In the genomic region with DNA sequence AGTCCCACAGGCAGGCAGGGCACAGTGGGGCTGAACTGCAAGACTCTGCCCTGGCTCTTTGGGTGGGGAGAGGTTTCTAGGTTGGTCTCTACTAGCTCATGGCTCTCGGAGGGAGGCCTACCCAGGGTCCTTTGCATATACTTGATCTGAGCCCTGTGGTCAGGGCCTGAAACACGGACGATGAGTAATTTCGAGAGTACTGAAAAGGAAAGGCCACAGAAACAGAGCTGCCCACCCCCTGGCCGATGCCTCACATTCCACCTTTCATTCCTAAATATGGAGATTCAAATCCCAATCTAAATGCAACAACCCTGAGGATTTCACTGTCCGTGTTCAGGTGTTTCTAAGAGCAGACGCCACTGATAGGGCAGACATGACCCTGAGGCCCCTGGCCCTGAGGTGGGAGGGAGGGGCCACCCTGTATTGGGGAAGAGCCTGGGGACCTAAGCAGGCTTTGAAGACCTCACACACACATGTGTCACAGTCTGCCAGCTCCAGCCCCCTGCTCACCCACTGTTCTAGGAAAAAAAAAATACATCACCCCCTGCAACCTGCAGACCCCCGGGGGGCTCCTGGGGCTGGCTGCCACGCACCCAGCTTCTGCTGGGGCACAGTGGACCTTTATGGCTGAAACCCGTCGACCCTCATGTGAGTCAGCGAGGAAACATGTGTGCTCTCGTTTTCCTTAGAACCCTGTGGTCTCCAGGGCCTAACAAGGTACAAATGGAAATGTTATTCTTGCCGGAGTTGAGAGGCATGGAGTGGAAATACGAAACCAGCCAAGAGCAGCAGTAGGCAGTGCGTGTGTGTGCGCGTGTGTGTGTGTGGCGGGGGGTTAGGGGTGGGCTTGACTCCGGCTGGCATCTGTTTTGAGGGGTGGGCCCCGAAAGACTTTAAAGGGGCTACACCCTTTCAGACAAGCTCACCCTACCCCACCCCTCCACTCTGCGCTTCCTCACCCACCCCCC, we compare ENCODE assay signal across 9 cellular contexts.
DNase-seq lines count a peak whose midpoint lies in the region; ATAC-seq and TF ChIP-seq lines count a peak whose summit lies in the region.
"Had no signal": no experiment of that assay in that cellular context is flagged by ENCODE, and none has a peak within 500 bp of the region (broad histone marks: within the 10 kb centered on the region; RNA-seq: fewer than 3 reads in every experiment).

No MANE protein-coding gene starts in this region.

- no peak overlapping the region for H3K4me3 Mint-ChIP-seq in endodermal cell
- H3K4me3 Mint-ChIP-seq: central memory CD8-positive, alpha-beta T cell had no signal

- H3K36me3 ChIP-seq in fibroblast of lung (ENCODE audit: control insufficient read depth, insufficient read depth, low read length) (no peaks in the 10 kb centered on the region), endodermal cell (ENCODE audit: control insufficient read depth, insufficient read depth, low read length) (no peaks in the 10 kb centered on the region)

- peaks cover 4% of the 10 kb centered on the region for H3K9me3 Mint-ChIP-seq in endodermal cell
- H3K9me3 Mint-ChIP-seq: central memory CD8-positive, alpha-beta T cell had no signal

- no peaks in the 10 kb centered on the region for H3K79me2 ChIP-seq in fibroblast of lung (ENCODE audit: control insufficient read depth, insufficient read depth, low read length)

- TF ChIP-seq CTCF in GM10248 (IDR thresholded peaks at IDR 0.05; ENCODE audit: control extremely low read depth, extremely low read depth, low read depth, missing control alignments): no peak
- TF ChIP-seq CTCF in fibroblast of lung (conservative IDR thresholded peaks at IDR 0.05 in 1 of 2, IDR thresholded peaks at IDR 0.05 in 1 of 2; ENCODE audit: low read depth in 1 of 2, low read length in 2 of 2): no peak
- no peak for TF ChIP-seq CTCF in endodermal cell (conservative IDR thresholded peaks at IDR 0.05)

- H3K9me3 ChIP-seq in fibroblast of lung (ENCODE audit: control insufficient read depth, insufficient read depth, low read depth, low read length): no peaks in the 10 kb centered on the region
- no peaks in the 10 kb centered on the region for H3K9me3 ChIP-seq in endodermal cell (ENCODE audit: control insufficient read depth, low read length)

- no peaks in the 10 kb centered on the region for H4K20me1 ChIP-seq in fibroblast of lung (ENCODE audit: control insufficient read depth, extremely low read depth, insufficient read depth, low read length)

- H3K36me3 Mint-ChIP-seq in endodermal cell (ENCODE audit: low read depth): no peaks in the 10 kb centered on the region

- no peak overlapping the region for H2AFZ ChIP-seq in fibroblast of lung (ENCODE audit: low read length)

- CTCF ChIA-PET in GM10248 (lab: Yijun Ruan, JAX): interaction anchor here (0.8 to 2.1 kb wide), 12 partner anchors 8 to 124 kb away, joined by 3 to 8 read pairs (median 3); partner anchors contain the start of gene CHSY1

- H3K4me3 ChIP-seq in fibroblast of lung (replicated peaks in 1 of 4; ENCODE audit: control extremely low read depth in 1 of 4, insufficient read depth in 1 of 4, low read depth in 3 of 4, low read length in 4 of 4) (no peak overlapping the region), endodermal cell (ENCODE audit: low read length) (no peak overlapping the region)

- H3K4me1 Mint-ChIP-seq in endodermal cell: no peaks in the 10 kb centered on the region

- 79 to 87% methylated on average over 14 to 22 of the region's 22 CpGs for WGBS in endodermal cell (ENCODE audit: insufficient coverage in 1 of 2, insufficient read length in 1 of 2), 2 experiments

- no peak overlapping the region for H3K9ac ChIP-seq in fibroblast of lung (ENCODE audit: insufficient read depth, low read length)
- H3K9ac ChIP-seq in endodermal cell (ENCODE audit: extremely low read depth, low read length, poor library complexity, severe bottlenecking): no peak overlapping the region

- H3K27me3 Mint-ChIP-seq in endodermal cell (ENCODE audit: insufficient read depth): no peaks in the 10 kb centered on the region
- H3K27me3 Mint-ChIP-seq: central memory CD8-positive, alpha-beta T cell had no signal

- POLR2A ChIA-PET in GM10248 (lab: Yijun Ruan, JAX): no interaction called here

- H3K4me2 ChIP-seq in fibroblast of lung (ENCODE audit: extremely low read depth, insufficient read depth, low read length): no peak overlapping the region

- H3K27ac ChIP-seq in fibroblast of lung (ENCODE audit: insufficient read depth, low read length): no peak overlapping the region
- no peak overlapping the region for H3K27ac ChIP-seq in endodermal cell (ENCODE audit: low read depth, low read length)

- DNase-seq in GM10248 (ENCODE audit: extremely low spot score) (peak; percentile 83), fibroblast of lung (ENCODE audit: low read depth in 2 of 2) (peak; percentile 36 to 90), G401 (ENCODE audit: low spot score) (no peak), DMS114 treated with DMSO at 0.1 percent for 48 hours (lab: John Stamatoyannopoulos, UW; ENCODE audit: unreplicated experiment) (no peak), endodermal cell (no peak), CD1c-positive myeloid dendritic cell (ENCODE audit: extremely low spot score) (no peak)

- ATAC-seq in GM21515 (IDR thresholded peaks at IDR 0.05; ENCODE audit: unreplicated experiment) (peak; percentile 71), HG03469 (IDR thresholded peaks at IDR 0.05; ENCODE audit: unreplicated experiment) (peak; percentile 35)

- in situ Hi-C loops in G401 (cut with HindIII; ENCODE audit: low sequenced_read_pairs): no loop called here

- H3K4me1 ChIP-seq in fibroblast of lung (ENCODE audit: control insufficient read depth, extremely low read depth, insufficient read depth, low read length): no peaks in the 10 kb centered on the region
- no peaks in the 10 kb centered on the region for H3K4me1 ChIP-seq in endodermal cell (ENCODE audit: control insufficient read depth, insufficient read depth, low read length)

- H3K27ac Mint-ChIP-seq in endodermal cell: no peak overlapping the region

- H3K27me3 ChIP-seq in fibroblast of lung (ENCODE audit: control insufficient read depth, insufficient read depth, low read length) (no peaks in the 10 kb centered on the region), endodermal cell (ENCODE audit: control insufficient read depth, insufficient read depth, low read length, poor library complexity, severe bottlenecking) (no peaks in the 10 kb centered on the region)

Comparison
In these comparisons a context has a peak if more than half of its experiments do, and no peak if none do; other contexts are left out.
1. DNase-seq: peak in GM10248 (single experiment) and fibroblast of lung (2 of 2); none in G401 (single experiment), DMS114 treated with DMSO at 0.1 percent for 48 hours (single experiment), endodermal cell (single experiment) and CD1c-positive myeloid dendritic cell (single experiment).